In genomic region chr6:169141706-169142705, GRCh38 we compare ENCODE assay signal across 11 cellular contexts.
A peak's percentile ranks its signal among the peaks of the same experiment; 100 is the strongest.
DNase-seq lines count a peak whose midpoint lies in the region; ATAC-seq and TF ChIP-seq lines count a peak whose summit lies in the region.
"Had no signal": no experiment of that assay in that cellular context is flagged by ENCODE, and none has a peak within 500 bp of the region (broad histone marks: within the 10 kb centered on the region; RNA-seq: fewer than 3 reads in every experiment).

No MANE protein-coding gene starts in this region.

- no peak overlapping the region for H2AFZ ChIP-seq in neuronal stem cell (ENCODE audit: low read length)

- no peak for ATAC-seq in HG02870 (IDR thresholded peaks at IDR 0.05; ENCODE audit: unreplicated experiment)
- ATAC-seq: effector memory CD8-positive, alpha-beta T cell had no signal

- H2BK5ac ChIP-seq in neuronal stem cell (ENCODE audit: low read length) = no peak overlapping the region

- WGBS in neuronal stem cell (ENCODE audit: extremely low coverage in 2 of 2, insufficient read length in 2 of 2, insufficient replicate concordance in 1 of 2), 2 donors = no CpG with 5 or more reads among the region's 25 CpGs

- H3K27me3 ChIP-seq in Peyer's patch (no peaks in the 10 kb centered on the region), neuronal stem cell (ENCODE audit: control insufficient read depth in 3 of 3, insufficient read depth in 3 of 3, low read depth in 1 of 3, low read length in 3 of 3) (no peaks in the 10 kb centered on the region), Caco-2 (replicated peaks; ENCODE audit: control insufficient read depth, insufficient read depth, low read length) (no peaks in the 10 kb centered on the region)

- H4K91ac ChIP-seq in neuronal stem cell (ENCODE audit: low read depth, low read length, poor library complexity) = no peak overlapping the region

- H3K4me3 Mint-ChIP-seq in activated naive CD4-positive, alpha-beta T cell treated with anti-CD3 and anti-CD28 coated beads, Interleukin-2, amount 10 ng/mL, durations not matched to agents 7 days and 5 days = no peak overlapping the region
- no peak overlapping the region for H3K4me3 Mint-ChIP-seq in Caco-2 (ENCODE audit: unreplicated experiment)
- H3K4me3 Mint-ChIP-seq: effector memory CD8-positive, alpha-beta T cell; IgD-negative memory B cell had no signal

- H3K18ac ChIP-seq in neuronal stem cell (ENCODE audit: low read length) = no peak overlapping the region

- H3K9me3 ChIP-seq in Peyer's patch = no peaks in the 10 kb centered on the region
- peaks cover 0 to 4% of the 10 kb centered on the region in 2 donors for H3K9me3 ChIP-seq in neuronal stem cell (replicated peaks in 1 of 2; ENCODE audit: control insufficient read depth in 2 of 2, insufficient read depth in 1 of 2, low read depth in 1 of 2, low read length in 2 of 2)
- H3K9me3 ChIP-seq in Caco-2 = no peaks in the 10 kb centered on the region

- intact Hi-C loops in Caco-2 (cut with micrococcal nuclease; ENCODE audit: unreplicated experiment) = no loop called here

- H3K27ac ChIP-seq in Peyer's patch (peak overlapping the region in 3 of 4 donors; percentile 41 to 67 (median 50)), neuronal stem cell (replicated peaks; ENCODE audit: low read length) (no peak overlapping the region)

- H3K79me1 ChIP-seq in neuronal stem cell (ENCODE audit: low read depth, low read length) = no peaks in the 10 kb centered on the region

- DNase-seq in AG08395 (ENCODE audit: low spot score) = peak; percentile 63
- peak; percentile 20 to 69 (median 57) for DNase-seq in Peyer's patch
- peak; percentile 66 to 73 for DNase-seq in foreskin fibroblast
- DNase-seq in neuronal stem cell (ENCODE audit: low spot score) = no peak
- no peak for DNase-seq in NCI-H2107 (lab: John Stamatoyannopoulos, UW)
- DNase-seq in activated naive CD4-positive, alpha-beta T cell treated with anti-CD3 and anti-CD28 coated beads, Interleukin-2, amount 10 ng/mL, durations not matched to agents 7 days and 5 days = no peak
- DNase-seq in Caco-2 = no peak
- DNase-seq: effector memory CD8-positive, alpha-beta T cell; NCI-H774 had no signal

- no TSS peak for BruUV-seq in Caco-2 (replicated peaks; lab: Mats Ljungman, UMichigan)

- no peaks in the 10 kb centered on the region for H3K36me3 Mint-ChIP-seq in activated naive CD4-positive, alpha-beta T cell treated with anti-CD3 and anti-CD28 coated beads, Interleukin-2, amount 10 ng/mL, durations not matched to agents 7 days and 5 days
- no peaks in the 10 kb centered on the region for H3K36me3 Mint-ChIP-seq in Caco-2 (ENCODE audit: insufficient read depth, unreplicated experiment)

- H2BK15ac ChIP-seq in neuronal stem cell (ENCODE audit: low read length) = no peak overlapping the region

- H3K27ac Mint-ChIP-seq in activated naive CD4-positive, alpha-beta T cell treated with anti-CD3 and anti-CD28 coated beads, Interleukin-2, amount 10 ng/mL, durations not matched to agents 7 days and 5 days = no peak overlapping the region
- H3K27ac Mint-ChIP-seq in Caco-2 (ENCODE audit: unreplicated experiment) = no peak overlapping the region
- H3K27ac Mint-ChIP-seq: effector memory CD8-positive, alpha-beta T cell; IgD-negative memory B cell had no signal

- H3K4me1 ChIP-seq in Peyer's patch (no peaks in the 10 kb centered on the region), neuronal stem cell (ENCODE audit: control insufficient read depth in 2 of 2, insufficient read depth in 1 of 2, low read depth in 1 of 2, low read length in 2 of 2) (no peaks in the 10 kb centered on the region), Caco-2 (no peaks in the 10 kb centered on the region)

- H3K14ac ChIP-seq in neuronal stem cell (ENCODE audit: low read length) = peak overlapping the region; percentile 99

- H2BK120ac ChIP-seq in neuronal stem cell (ENCODE audit: low read depth, low read length) = no peak overlapping the region

- no peak overlapping the region for H3K23ac ChIP-seq in neuronal stem cell (ENCODE audit: low read depth, low read length, poor library complexity)

- CTCF ChIA-PET in activated naive CD4-positive, alpha-beta T cell treated with anti-CD3 and anti-CD28 coated beads, Interleukin-2, amount 10 ng/mL, durations not matched to agents 7 days and 5 days (lab: Charles Lee) = no interaction called here
- CTCF ChIA-PET in Caco-2 (lab: Charles Lee) = no interaction called here

- no peak overlapping the region for H2BK12ac ChIP-seq in neuronal stem cell (ENCODE audit: low read length)

- H3K4me1 Mint-ChIP-seq in activated naive CD4-positive, alpha-beta T cell treated with anti-CD3 and anti-CD28 coated beads, Interleukin-2, amount 10 ng/mL, durations not matched to agents 7 days and 5 days = no peaks in the 10 kb centered on the region
- no peaks in the 10 kb centered on the region for H3K4me1 Mint-ChIP-seq in Caco-2 (ENCODE audit: low read depth, unreplicated experiment)
- H3K4me1 Mint-ChIP-seq: IgD-negative memory B cell had no signal

- POLR2A ChIA-PET in Caco-2 (lab: Charles Lee) = no interaction called here

- no peak overlapping the region for H3K9ac ChIP-seq in neuronal stem cell (ENCODE audit: low read depth, low read length, poor library complexity)

- H3K9me3 Mint-ChIP-seq in activated naive CD4-positive, alpha-beta T cell treated with anti-CD3 and anti-CD28 coated beads, Interleukin-2, amount 10 ng/mL, durations not matched to agents 7 days and 5 days = no peaks in the 10 kb centered on the region
- H3K9me3 Mint-ChIP-seq in Caco-2 (ENCODE audit: unreplicated experiment) = no peaks in the 10 kb centered on the region
- H3K9me3 Mint-ChIP-seq: effector memory CD8-positive, alpha-beta T cell had no signal

- H3K36me3 ChIP-seq in Peyer's patch = no peaks in the 10 kb centered on the region
- H3K36me3 ChIP-seq in neuronal stem cell (replicated peaks in 1 of 2; ENCODE audit: control insufficient read depth in 2 of 2, insufficient read depth in 2 of 2, low read length in 2 of 2) = no peaks in the 10 kb centered on the region
- no peaks in the 10 kb centered on the region for H3K36me3 ChIP-seq in Caco-2 (ENCODE audit: control insufficient read depth, insufficient read depth, low read length)

- H3K4ac ChIP-seq in neuronal stem cell (ENCODE audit: low read length) = no peak overlapping the region

- TF ChIP-seq CTCF in Peyer's patch (IDR thresholded peaks at IDR 0.05) (no peak), foreskin fibroblast (IDR thresholded peaks at IDR 0.05; ENCODE audit: low read depth, low read length) (no peak), Caco-2 (IDR thresholded peaks at IDR 0.05; ENCODE audit: insufficient read depth in 1 of 2, low read depth in 1 of 2, low read length in 1 of 2, severe bottlenecking in 1 of 2, unreplicated experiment in 1 of 2) (no peak)

- H3K4me3 ChIP-seq in Peyer's patch = no peak overlapping the region
- H3K4me3 ChIP-seq in foreskin fibroblast (ENCODE audit: low read depth in 1 of 2, low read length in 2 of 2) = no peak overlapping the region
- H3K4me3 ChIP-seq in neuronal stem cell (ENCODE audit: low read length in 2 of 2) = no peak overlapping the region
- H3K4me3 ChIP-seq in Caco-2 (ENCODE audit: low read depth, low read length) = no peak overlapping the region

- H3K4me2 ChIP-seq in neuronal stem cell (ENCODE audit: insufficient read depth, low read length, poor library complexity, severe bottlenecking) = no peak overlapping the region

- peaks cover 5% of the 10 kb centered on the region for H3K27me3 Mint-ChIP-seq in activated naive CD4-positive, alpha-beta T cell treated with anti-CD3 and anti-CD28 coated beads, Interleukin-2, amount 10 ng/mL, durations not matched to agents 7 days and 5 days
- H3K27me3 Mint-ChIP-seq in Caco-2 (ENCODE audit: insufficient read depth, unreplicated experiment) = peaks cover 4% of the 10 kb centered on the region
- H3K27me3 Mint-ChIP-seq: IgD-negative memory B cell had no signal

- no peak overlapping the region for H2AK5ac ChIP-seq in neuronal stem cell (ENCODE audit: low read depth, low read length)

- H4K8ac ChIP-seq in neuronal stem cell (ENCODE audit: low read depth, low read length) = no peak overlapping the region

- no peak for TF ChIP-seq POLR2A in Peyer's patch (IDR thresholded peaks at IDR 0.05)

Comparison
In these comparisons a context has a peak if more than half of its experiments do, and no peak if none do; other contexts are left out.
1. DNase-seq: peak in AG08395 (single experiment), Peyer's patch (3 of 3) and foreskin fibroblast (2 of 2); none in neuronal stem cell (single experiment), NCI-H2107 (single experiment), activated naive CD4-positive, alpha-beta T cell treated with anti-CD3 and anti-CD28 coated beads, Interleukin-2, amount 10 ng/mL, durations not matched to agents 7 days and 5 days (single experiment) and Caco-2 (0 of 2).